Comparison of ENCODE assay signal across 2 cellular contexts in the genomic region with DNA sequence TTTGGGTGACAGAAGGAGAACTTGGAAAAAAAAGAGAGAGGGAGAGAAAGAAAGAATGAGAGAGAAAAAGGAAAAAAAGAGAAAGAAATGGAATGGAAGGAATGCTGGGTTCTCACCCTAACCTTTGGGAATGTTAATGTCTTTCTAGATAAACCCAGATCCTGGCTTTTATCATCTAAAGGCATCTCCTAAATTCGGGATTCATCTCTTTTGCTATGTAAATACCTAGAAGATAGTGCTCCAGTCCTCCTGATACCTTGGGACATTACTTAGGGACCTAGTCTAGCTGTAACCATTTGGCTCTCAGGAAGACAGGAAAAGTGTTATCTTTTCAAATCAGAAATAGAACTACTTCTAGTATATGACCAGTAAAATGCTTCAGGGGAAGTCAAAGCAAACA.
TF ChIP-seq lines count a peak whose summit lies in the region.

No MANE protein-coding gene starts in this region.

TF ChIP-seq in GM23338, 12 proteins besides CTCF, POLR2A, EP300 and RAD21:
- TF ChIP-seq EZH2 (IDR thresholded peaks at IDR 0.05; ENCODE audit: low read depth, unreplicated experiment) (no peak), ETS1 (IDR thresholded peaks at IDR 0.05) (no peak), POLR2AphosphoS5 (IDR thresholded peaks at IDR 0.05; ENCODE audit: low read depth) (peak; percentile 48; the same call in 1 of the 2 replicates), REST (IDR thresholded peaks at IDR 0.05; ENCODE audit: unreplicated experiment) (no peak), CREB1 (CRISPR knock-in tag; IDR thresholded peaks at IDR 0.05; ENCODE audit: low read depth) (no peak), EZH2phosphoT487 (IDR thresholded peaks at IDR 0.05; ENCODE audit: unreplicated experiment) (no peak), NANOG (IDR thresholded peaks at IDR 0.05; ENCODE audit: borderline replicate concordance) (peak; percentile 61), ZNF462 (CRISPR knock-in tag; IDR thresholded peaks at IDR 0.05) (peak; percentile 68; the same call in 1 of the 2 replicates)
TF ChIP-seq in GM23338: peak in this region for 3.

TF ChIP-seq in SK-N-SH, 30 proteins besides CTCF, POLR2A, EP300 and RAD21:
- TF ChIP-seq, protein P1, sequence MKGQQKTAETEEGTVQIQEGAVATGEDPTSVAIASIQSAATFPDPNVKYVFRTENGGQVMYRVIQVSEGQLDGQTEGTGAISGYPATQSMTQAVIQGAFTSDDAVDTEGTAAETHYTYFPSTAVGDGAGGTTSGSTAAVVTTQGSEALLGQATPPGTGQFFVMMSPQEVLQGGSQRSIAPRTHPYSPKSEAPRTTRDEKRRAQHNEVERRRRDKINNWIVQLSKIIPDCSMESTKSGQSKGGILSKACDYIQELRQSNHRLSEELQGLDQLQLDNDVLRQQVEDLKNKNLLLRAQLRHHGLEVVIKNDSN (IDR thresholded peaks at IDR 0.05; ENCODE audit: borderline replicate concordance, low read depth) = no peak
- no peak for TF ChIP-seq NFIC (IDR thresholded peaks at IDR 0.05; ENCODE audit: borderline replicate concordance)
- no peak for TF ChIP-seq MEF2A (IDR thresholded peaks at IDR 0.05; ENCODE audit: borderline replicate concordance, low read depth)
- TF ChIP-seq NRF1 (IDR thresholded peaks at IDR 0.05; ENCODE audit: low read depth, low read length) = no peak
- TF ChIP-seq, protein P2, sequence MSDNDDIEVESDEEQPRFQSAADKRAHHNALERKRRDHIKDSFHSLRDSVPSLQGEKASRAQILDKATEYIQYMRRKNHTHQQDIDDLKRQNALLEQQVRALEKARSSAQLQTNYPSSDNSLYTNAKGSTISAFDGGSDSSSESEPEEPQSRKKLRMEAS (IDR thresholded peaks at IDR 0.05; ENCODE audit: low read depth) = no peak
- no peak for TF ChIP-seq RCOR1 (IDR thresholded peaks at IDR 0.05; ENCODE audit: low read length)
- TF ChIP-seq YY1 (IDR thresholded peaks at IDR 0.05; ENCODE audit: low read depth) = no peak
- TF ChIP-seq FOXJ3 (CRISPR knock-in tag; IDR thresholded peaks at IDR 0.05) = no peak
- no peak for TF ChIP-seq MXI1 (IDR thresholded peaks at IDR 0.05; ENCODE audit: low read depth, low read length)
- TF ChIP-seq FOSL2 (IDR thresholded peaks at IDR 0.05; ENCODE audit: borderline replicate concordance, low read depth) = no peak
- no peak for TF ChIP-seq GABPA (IDR thresholded peaks at IDR 0.05; ENCODE audit: low read depth)
- no peak for TF ChIP-seq POLR2AphosphoS5 (IDR thresholded peaks at IDR 0.05; ENCODE audit: low read depth, low read length)
- no peak for TF ChIP-seq PBX3 (IDR thresholded peaks at IDR 0.05)
- TF ChIP-seq REST (IDR thresholded peaks at IDR 0.05; ENCODE audit: low read depth, low read length) = no peak
- no peak for TF ChIP-seq CHD2 (IDR thresholded peaks at IDR 0.05; ENCODE audit: low read length, partially characterized antibody)
- TF ChIP-seq GATA2 (CRISPR knock-in tag; IDR thresholded peaks at IDR 0.05) = no peak
